Comparison of ENCODE assay signal across 41 cellular contexts in the genomic region with DNA sequence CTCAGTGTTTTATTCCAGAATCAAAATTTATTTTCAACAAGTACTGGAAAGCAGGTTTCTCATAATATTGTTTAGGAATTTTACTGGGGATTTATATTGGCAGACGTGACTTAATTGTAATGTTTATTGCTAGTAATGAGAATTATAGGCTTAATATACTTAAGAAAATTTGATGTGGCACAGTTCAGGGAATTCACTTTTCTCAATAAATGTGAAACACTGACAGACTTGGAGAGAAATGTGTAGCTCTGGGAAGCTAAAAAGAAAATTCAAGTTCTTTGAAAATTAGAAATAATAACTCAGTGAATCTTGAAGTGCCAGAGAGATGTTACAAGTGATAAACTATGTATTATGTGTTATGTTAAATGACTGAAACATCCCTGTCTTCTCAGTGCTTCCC. TPM values are rescaled to one million over a fixed set of nuclear protein-coding genes. Genes with fewer than 3 reads are reported as not detected.
"Had no signal": no experiment of that assay in that cellular context is flagged by ENCODE, and none has a peak within 500 bp of the region (broad histone marks: within the 10 kb centered on the region; RNA-seq: fewer than 3 reads in every experiment).

A gene with protein sequence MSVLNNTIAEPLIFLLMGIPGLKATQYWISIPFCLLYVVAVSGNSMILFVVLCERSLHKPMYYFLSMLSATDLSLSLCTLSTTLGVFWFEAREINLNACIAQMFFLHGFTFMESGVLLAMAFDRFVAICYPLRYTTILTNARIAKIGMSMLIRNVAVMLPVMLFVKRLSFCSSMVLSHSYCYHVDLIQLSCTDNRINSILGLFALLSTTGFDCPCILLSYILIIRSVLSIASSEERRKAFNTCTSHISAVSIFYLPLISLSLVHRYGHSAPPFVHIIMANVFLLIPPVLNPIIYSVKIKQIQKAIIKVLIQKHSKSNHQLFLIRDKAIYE (plus strand): TSS at position 301 of the 400 bp plus-strand sequence. CDS start 101 bp downstream, outside the sequence.

- DNase-seq: activated B cell treated with CpG ODN at 0.5 μM for 24 hours; activated CD4-positive, alpha-beta memory T cell treated with anti-CD3 and anti-CD28 coated beads for 36 hours; activated CD4-positive, alpha-beta T cell treated with anti-CD3 and anti-CD28 coated beads for 4 hours; activated CD4-positive, alpha-beta T cell treated with anti-CD3 and anti-CD28 coated beads, Interleukin-2, amount 10 ng/mL, durations not matched to agents 24 days and 14 days; activated CD4-positive, alpha-beta T cell treated with anti-CD3 and anti-CD28 coated beads, Interleukin-2, amount 50 U/mL, for 1 hour; activated CD4-positive, alpha-beta T cell treated with anti-CD3 and anti-CD28 coated beads, Interleukin-2, amount 50 U/mL, for 4 hours; activated CD4-positive, CD25-positive, alpha-beta regulatory T cell treated with anti-CD3 and anti-CD28 coated beads, Interleukin-2, amount 50 U/mL, for 72 hours; activated CD8-positive, alpha-beta memory T cell treated with anti-CD3 and anti-CD28 coated beads, Interleukin-2, amount 50 U/mL, for 4 hours; activated CD8-positive, alpha-beta T cell treated with anti-CD3 and anti-CD28 coated beads for 36 hours; activated effector memory CD4-positive, alpha-beta T cell treated with anti-CD3 and anti-CD28 coated beads, Interleukin-2, amount 50 U/mL, for 16 hours; activated naive CD4-positive, alpha-beta T cell treated with anti-CD3 and anti-CD28 coated beads, Interleukin-2, amount 10 ng/mL, durations not matched to agents 7 days and 5 days; activated naive CD4-positive, alpha-beta T cell treated with Interleukin-2 at 50 U/mL for 16 hours; activated naive CD8-positive, alpha-beta T cell treated with anti-CD3 and anti-CD28 coated beads, Interleukin-2, amount 10 ng/mL, durations not matched to agents 7 days and 5 days; activated naive CD8-positive, alpha-beta T cell treated with anti-CD3 and anti-CD28 coated beads, Interleukin-2, amount 50 U/mL, for 24 hours; activated T-cell treated with anti-CD3 and anti-CD28 coated beads for 4 hours; activated T-cell treated with anti-CD3 and anti-CD28 coated beads, Interleukin-2, amount 50 U/mL, for 1 hour; activated T-cell treated with anti-CD3 and anti-CD28 coated beads, Interleukin-2, amount 50 U/mL, for 4 hours; activated T-cell treated with anti-CD3 and anti-CD28 coated beads, Interleukin-2, amount 50 U/mL, for 72 hours; amygdala; anterior cingulate cortex; body of pancreas; brain microvascular endothelial cell; caudate nucleus; cerebellar nuclear complex; T-helper 1 cell; T-helper 2 cell; T-helper 9 cell had no signal

- ATAC-seq: activated CD8-positive, alpha-beta T cell treated with anti-CD3 and anti-CD28 coated beads for 36 hours; activated naive CD8-positive, alpha-beta T cell treated with anti-CD3 and anti-CD28 coated beads, Interleukin-2, amount 50 U/mL, for 24 hours; activated T-cell treated with anti-CD3 and anti-CD28 coated beads, Interleukin-2, amount 50 U/mL, for 4 hours; activated T-cell treated with anti-CD3 and anti-CD28 coated beads, Interleukin-2, amount 50 U/mL, for 72 hours; activated T-helper 17 cell treated with anti-CD3 and anti-CD28 coated beads, Interleukin-2, amount 50 U/mL, for 72 hours; body of pancreas had no signal

- H3K27me3 ChIP-seq: ascending aorta, body of pancreas, brain microvascular endothelial cell, cardiac muscle cell had no signal

- H3K4me1 Mint-ChIP-seq: activated B cell treated with CpG ODN at 0.5 μM for 24 hours; activated CD4-positive, alpha-beta T cell treated with anti-CD3 and anti-CD28 coated beads, Interleukin-2, amount 10 ng/mL, durations not matched to agents 24 days and 14 days; activated naive CD4-positive, alpha-beta T cell treated with anti-CD3 and anti-CD28 coated beads, Interleukin-2, amount 10 ng/mL, durations not matched to agents 7 days and 5 days; activated naive CD4-positive, alpha-beta T cell treated with anti-CD3 and anti-CD28 coated beads, Interleukin-2, amount 50 U/mL, for 24 hours; activated naive CD8-positive, alpha-beta T cell treated with anti-CD3 and anti-CD28 coated beads, Interleukin-2, amount 10 ng/mL, durations not matched to agents 7 days and 5 days; activated naive CD8-positive, alpha-beta T cell treated with anti-CD3 and anti-CD28 coated beads, Interleukin-2, amount 50 U/mL, for 24 hours; activated T-helper 17 cell treated with anti-CD3 and anti-CD28 coated beads, Interleukin-2, amount 50 U/mL, for 72 hours; central memory CD8-positive, alpha-beta T cell had no signal

- H3K9me3 Mint-ChIP-seq: activated B cell treated with CpG ODN at 0.5 μM for 24 hours; activated CD4-positive, alpha-beta memory T cell treated with anti-CD3 and anti-CD28 coated beads for 36 hours; activated CD4-positive, alpha-beta T cell treated with anti-CD3 and anti-CD28 coated beads, Interleukin-2, amount 10 ng/mL, durations not matched to agents 24 days and 14 days; activated CD8-positive, alpha-beta T cell treated with anti-CD3 and anti-CD28 coated beads for 36 hours; activated naive CD4-positive, alpha-beta T cell treated with anti-CD3 and anti-CD28 coated beads, Interleukin-2, amount 10 ng/mL, durations not matched to agents 7 days and 5 days; activated naive CD4-positive, alpha-beta T cell treated with anti-CD3 and anti-CD28 coated beads, Interleukin-2, amount 50 U/mL, for 24 hours; activated naive CD8-positive, alpha-beta T cell treated with anti-CD3 and anti-CD28 coated beads, Interleukin-2, amount 10 ng/mL, durations not matched to agents 7 days and 5 days; activated naive CD8-positive, alpha-beta T cell treated with anti-CD3 and anti-CD28 coated beads, Interleukin-2, amount 50 U/mL, for 24 hours; activated T-cell treated with anti-CD3 and anti-CD28 coated beads, Interleukin-2, amount 50 U/mL, for 4 hours; activated T-cell treated with anti-CD3 and anti-CD28 coated beads, Interleukin-2, amount 50 U/mL, for 72 hours; activated T-helper 1 cell treated with anti-CD3 and anti-CD28 coated beads, Interleukin-12 subunit alpha, Interleukin-12 subunit beta, Interleukin-2, Interleukin-4 antibody, amounts not matched to agents 30 ng/mL and 10 ng/mL and 1 ng/mL, durations not matched to agents 14 hours and 24 hours and 36 hours; central memory CD8-positive, alpha-beta T cell; T-helper 1 cell treated with Interleukin-12 subunit alpha and Interleukin-12 subunit beta and Interleukin-4 antibody, amounts not matched to agents 30 μg/mL and 1 μg/mL, for 36 hours; T-helper 2 cell treated with Interferon-gamma antibody and Interleukin-4, amounts not matched to agents 5 μg/mL and 100 μg/mL, for 36 hours had no signal

- H3K9me3 ChIP-seq: ascending aorta, body of pancreas had no signal

- H3K4me3 Mint-ChIP-seq: activated B cell treated with CpG ODN at 0.5 μM for 24 hours; activated CD4-positive, alpha-beta memory T cell treated with anti-CD3 and anti-CD28 coated beads for 36 hours; activated CD4-positive, alpha-beta T cell treated with anti-CD3 and anti-CD28 coated beads, Interleukin-2, amount 10 ng/mL, durations not matched to agents 24 days and 14 days; activated CD8-positive, alpha-beta T cell treated with anti-CD3 and anti-CD28 coated beads for 36 hours; activated naive CD4-positive, alpha-beta T cell treated with anti-CD3 and anti-CD28 coated beads, Interleukin-2, amount 10 ng/mL, durations not matched to agents 7 days and 5 days; activated naive CD4-positive, alpha-beta T cell treated with anti-CD3 and anti-CD28 coated beads, Interleukin-2, amount 50 U/mL, for 24 hours; activated naive CD8-positive, alpha-beta T cell; activated naive CD8-positive, alpha-beta T cell treated with anti-CD3 and anti-CD28 coated beads, Interleukin-2, amount 10 ng/mL, durations not matched to agents 7 days and 5 days; activated naive CD8-positive, alpha-beta T cell treated with anti-CD3 and anti-CD28 coated beads, Interleukin-2, amount 50 U/mL, for 24 hours; activated T-cell treated with anti-CD3 and anti-CD28 coated beads, Interleukin-2, amount 50 U/mL, for 4 hours; activated T-cell treated with anti-CD3 and anti-CD28 coated beads, Interleukin-2, amount 50 U/mL, for 72 hours; activated T-helper 1 cell treated with anti-CD3 and anti-CD28 coated beads, Interleukin-12 subunit alpha, Interleukin-12 subunit beta, Interleukin-2, Interleukin-4 antibody, amounts not matched to agents 30 ng/mL and 10 ng/mL and 1 ng/mL, durations not matched to agents 14 hours and 24 hours and 36 hours; activated T-helper 17 cell treated with anti-CD3 and anti-CD28 coated beads, Interleukin-2, amount 50 U/mL, for 72 hours; central memory CD8-positive, alpha-beta T cell; T-helper 1 cell treated with Interleukin-12 subunit alpha and Interleukin-12 subunit beta and Interleukin-4 antibody, amounts not matched to agents 30 μg/mL and 1 μg/mL, for 36 hours; T-helper 2 cell treated with Interferon-gamma antibody and Interleukin-4, amounts not matched to agents 5 μg/mL and 100 μg/mL, for 36 hours had no signal

- H3K27me3 Mint-ChIP-seq: activated B cell treated with CpG ODN at 0.5 μM for 24 hours; activated CD4-positive, alpha-beta T cell treated with anti-CD3 and anti-CD28 coated beads, Interleukin-2, amount 10 ng/mL, durations not matched to agents 24 days and 14 days; activated naive CD4-positive, alpha-beta T cell treated with anti-CD3 and anti-CD28 coated beads, Interleukin-2, amount 10 ng/mL, durations not matched to agents 7 days and 5 days; activated naive CD8-positive, alpha-beta T cell treated with anti-CD3 and anti-CD28 coated beads, Interleukin-2, amount 10 ng/mL, durations not matched to agents 7 days and 5 days had no signal

- H3K27ac Mint-ChIP-seq: activated B cell treated with CpG ODN at 0.5 μM for 24 hours; activated CD4-positive, alpha-beta memory T cell treated with anti-CD3 and anti-CD28 coated beads for 36 hours; activated CD4-positive, alpha-beta T cell treated with anti-CD3 and anti-CD28 coated beads, Interleukin-2, amount 10 ng/mL, durations not matched to agents 24 days and 14 days; activated CD8-positive, alpha-beta T cell treated with anti-CD3 and anti-CD28 coated beads for 36 hours; activated naive CD4-positive, alpha-beta T cell treated with anti-CD3 and anti-CD28 coated beads, Interleukin-2, amount 10 ng/mL, durations not matched to agents 7 days and 5 days; activated naive CD4-positive, alpha-beta T cell treated with anti-CD3 and anti-CD28 coated beads, Interleukin-2, amount 50 U/mL, for 24 hours; activated naive CD8-positive, alpha-beta T cell; activated naive CD8-positive, alpha-beta T cell treated with anti-CD3 and anti-CD28 coated beads, Interleukin-2, amount 10 ng/mL, durations not matched to agents 7 days and 5 days; activated naive CD8-positive, alpha-beta T cell treated with anti-CD3 and anti-CD28 coated beads, Interleukin-2, amount 50 U/mL, for 24 hours; activated T-cell treated with anti-CD3 and anti-CD28 coated beads, Interleukin-2, amount 50 U/mL, for 72 hours; activated T-helper 1 cell treated with anti-CD3 and anti-CD28 coated beads, Interleukin-12 subunit alpha, Interleukin-12 subunit beta, Interleukin-2, Interleukin-4 antibody, amounts not matched to agents 30 ng/mL and 10 ng/mL and 1 ng/mL, durations not matched to agents 14 hours and 24 hours and 36 hours; activated T-helper 17 cell treated with anti-CD3 and anti-CD28 coated beads, Interleukin-2, amount 50 U/mL, for 72 hours; T-helper 1 cell treated with Interleukin-12 subunit alpha and Interleukin-12 subunit beta and Interleukin-4 antibody, amounts not matched to agents 30 μg/mL and 1 μg/mL, for 36 hours; T-helper 2 cell treated with Interferon-gamma antibody and Interleukin-4, amounts not matched to agents 5 μg/mL and 100 μg/mL, for 36 hours had no signal

- H3K27ac ChIP-seq: ascending aorta, body of pancreas, brain microvascular endothelial cell, cardiac muscle cell, VCaP had no signal

- H3K4me1 ChIP-seq: ascending aorta, body of pancreas had no signal

- H3K36me3 ChIP-seq: ascending aorta, brain microvascular endothelial cell, cardiac muscle cell had no signal

- H3K4me3 ChIP-seq: ascending aorta, body of pancreas, cardiac muscle cell had no signal

- H3K36me3 Mint-ChIP-seq: activated CD4-positive, alpha-beta memory T cell treated with anti-CD3 and anti-CD28 coated beads for 36 hours; activated naive CD4-positive, alpha-beta T cell treated with anti-CD3 and anti-CD28 coated beads, Interleukin-2, amount 10 ng/mL, durations not matched to agents 7 days and 5 days; activated naive CD4-positive, alpha-beta T cell treated with anti-CD3 and anti-CD28 coated beads, Interleukin-2, amount 50 U/mL, for 24 hours; activated naive CD8-positive, alpha-beta T cell; activated naive CD8-positive, alpha-beta T cell treated with anti-CD3 and anti-CD28 coated beads, Interleukin-2, amount 10 ng/mL, durations not matched to agents 7 days and 5 days had no signal

RNA-seq across cellular contexts. Expression of the gene that starts here (rescaled TPM):
- total RNA-seq: activated B cell treated with CpG ODN at 0.5 μM for 24 hours; activated CD4-positive, alpha-beta memory T cell treated with anti-CD3 and anti-CD28 coated beads for 36 hours; activated CD4-positive, alpha-beta T cell treated with anti-CD3 and anti-CD28 coated beads, Interleukin-2, amount 10 ng/mL, durations not matched to agents 24 days and 14 days; activated CD8-positive, alpha-beta memory T cell treated with anti-CD3 and anti-CD28 coated beads for 36 hours; activated CD8-positive, alpha-beta T cell treated with anti-CD3 and anti-CD28 coated beads for 36 hours; activated naive CD8-positive, alpha-beta T cell treated with anti-CD3 and anti-CD28 coated beads, Interleukin-2, amount 10 ng/mL, durations not matched to agents 7 days and 5 days; activated T-cell treated with anti-CD3 and anti-CD28 coated beads, Interleukin-2, amount 50 U/mL, for 4 hours; activated T-cell treated with anti-CD3 and anti-CD28 coated beads, Interleukin-2, amount 50 U/mL, for 72 hours; activated T-helper 1 cell treated with anti-CD3 and anti-CD28 coated beads, Interleukin-12 subunit alpha, Interleukin-12 subunit beta, Interleukin-2, Interleukin-4 antibody, amounts not matched to agents 30 ng/mL and 10 ng/mL and 1 ng/mL, durations not matched to agents 14 hours and 24 hours and 36 hours; activated T-helper 17 cell treated with anti-CD3 and anti-CD28 coated beads, Interleukin-2, amount 50 U/mL, for 72 hours; ascending aorta; body of pancreas; bronchial epithelial cell; cardiac muscle cell; chondrocyte had no signal
- polyA plus RNA-seq: adipose tissue, cardiac muscle cell had no signal
